ENCODE assay signal across 1 cellular context in the genomic region with DNA sequence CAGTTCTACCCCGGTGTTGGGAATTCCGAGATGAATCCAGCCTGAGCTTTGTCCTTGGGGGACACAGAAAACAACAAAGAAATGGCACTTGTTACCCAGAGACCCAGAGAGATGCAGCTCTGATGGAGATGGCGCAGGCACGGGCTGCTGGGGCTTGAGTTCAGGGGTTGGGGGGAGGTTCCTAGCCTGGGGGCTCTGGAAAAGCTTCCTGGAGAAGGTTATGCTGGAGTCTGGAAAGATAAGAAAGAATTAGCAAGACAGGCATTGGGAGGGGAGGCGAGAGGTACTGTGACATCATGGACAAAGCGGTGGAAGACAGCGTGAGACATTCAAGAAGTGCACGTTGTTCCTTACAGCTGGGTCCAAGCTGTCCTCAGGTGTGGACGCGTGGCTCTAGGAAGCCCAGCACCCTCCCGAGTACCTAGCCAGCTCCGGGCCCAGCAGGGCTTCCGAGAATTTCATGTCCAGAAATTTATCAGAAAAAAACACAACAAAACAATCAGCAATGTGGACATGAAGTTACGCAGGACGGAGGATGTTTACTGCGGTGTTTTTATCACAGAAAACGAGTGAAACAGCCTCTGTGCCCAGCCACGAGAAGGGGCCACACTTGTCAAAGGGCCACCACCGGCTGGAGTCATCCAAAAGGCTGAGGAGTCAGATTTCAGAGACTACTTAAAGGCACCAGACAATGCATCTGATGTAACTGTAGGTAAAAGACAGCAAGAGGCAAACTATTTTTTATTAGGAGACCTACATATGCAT.
A peak's percentile ranks its signal among the peaks of the same experiment; 100 is the strongest.
TF ChIP-seq lines count a peak whose summit lies in the region.

No MANE protein-coding gene starts in this region.

TF ChIP-seq in HEK293, 187 proteins besides CTCF, POLR2A, EP300 and RAD21:
- TF ChIP-seq REPIN1 (tag by site-specific recombination; IDR thresholded peaks at IDR 0.05; ENCODE audit: low read depth) (no peak), EGR2 (tag by site-specific recombination; IDR thresholded peaks at IDR 0.05; ENCODE audit: low read depth) (no peak), ZNF311 (tag by site-specific recombination; IDR thresholded peaks at IDR 0.05; ENCODE audit: borderline replicate concordance) (no peak), ZBTB8A (tag by site-specific recombination; IDR thresholded peaks at IDR 0.05) (peak; percentile 38; the same call in 1 of the 2 replicates)
- TF ChIP-seq, protein P1, sequence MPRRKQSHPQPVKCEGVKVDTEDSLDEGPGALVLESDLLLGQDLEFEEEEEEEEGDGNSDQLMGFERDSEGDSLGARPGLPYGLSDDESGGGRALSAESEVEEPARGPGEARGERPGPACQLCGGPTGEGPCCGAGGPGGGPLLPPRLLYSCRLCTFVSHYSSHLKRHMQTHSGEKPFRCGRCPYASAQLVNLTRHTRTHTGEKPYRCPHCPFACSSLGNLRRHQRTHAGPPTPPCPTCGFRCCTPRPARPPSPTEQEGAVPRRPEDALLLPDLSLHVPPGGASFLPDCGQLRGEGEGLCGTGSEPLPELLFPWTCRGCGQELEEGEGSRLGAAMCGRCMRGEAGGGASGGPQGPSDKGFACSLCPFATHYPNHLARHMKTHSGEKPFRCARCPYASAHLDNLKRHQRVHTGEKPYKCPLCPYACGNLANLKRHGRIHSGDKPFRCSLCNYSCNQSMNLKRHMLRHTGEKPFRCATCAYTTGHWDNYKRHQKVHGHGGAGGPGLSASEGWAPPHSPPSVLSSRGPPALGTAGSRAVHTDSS (tag by site-specific recombination; IDR thresholded peaks at IDR 0.05) = no peak
- TF ChIP-seq, protein P2, sequence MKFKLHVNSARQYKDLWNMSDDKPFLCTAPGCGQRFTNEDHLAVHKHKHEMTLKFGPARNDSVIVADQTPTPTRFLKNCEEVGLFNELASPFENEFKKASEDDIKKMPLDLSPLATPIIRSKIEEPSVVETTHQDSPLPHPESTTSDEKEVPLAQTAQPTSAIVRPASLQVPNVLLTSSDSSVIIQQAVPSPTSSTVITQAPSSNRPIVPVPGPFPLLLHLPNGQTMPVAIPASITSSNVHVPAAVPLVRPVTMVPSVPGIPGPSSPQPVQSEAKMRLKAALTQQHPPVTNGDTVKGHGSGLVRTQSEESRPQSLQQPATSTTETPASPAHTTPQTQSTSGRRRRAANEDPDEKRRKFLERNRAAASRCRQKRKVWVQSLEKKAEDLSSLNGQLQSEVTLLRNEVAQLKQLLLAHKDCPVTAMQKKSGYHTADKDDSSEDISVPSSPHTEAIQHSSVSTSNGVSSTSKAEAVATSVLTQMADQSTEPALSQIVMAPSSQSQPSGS (tag by site-specific recombination; IDR thresholded peaks at IDR 0.05; ENCODE audit: low read depth) = no peak; the same call in 1 of the 2 replicates
- TF ChIP-seq, protein P3, sequence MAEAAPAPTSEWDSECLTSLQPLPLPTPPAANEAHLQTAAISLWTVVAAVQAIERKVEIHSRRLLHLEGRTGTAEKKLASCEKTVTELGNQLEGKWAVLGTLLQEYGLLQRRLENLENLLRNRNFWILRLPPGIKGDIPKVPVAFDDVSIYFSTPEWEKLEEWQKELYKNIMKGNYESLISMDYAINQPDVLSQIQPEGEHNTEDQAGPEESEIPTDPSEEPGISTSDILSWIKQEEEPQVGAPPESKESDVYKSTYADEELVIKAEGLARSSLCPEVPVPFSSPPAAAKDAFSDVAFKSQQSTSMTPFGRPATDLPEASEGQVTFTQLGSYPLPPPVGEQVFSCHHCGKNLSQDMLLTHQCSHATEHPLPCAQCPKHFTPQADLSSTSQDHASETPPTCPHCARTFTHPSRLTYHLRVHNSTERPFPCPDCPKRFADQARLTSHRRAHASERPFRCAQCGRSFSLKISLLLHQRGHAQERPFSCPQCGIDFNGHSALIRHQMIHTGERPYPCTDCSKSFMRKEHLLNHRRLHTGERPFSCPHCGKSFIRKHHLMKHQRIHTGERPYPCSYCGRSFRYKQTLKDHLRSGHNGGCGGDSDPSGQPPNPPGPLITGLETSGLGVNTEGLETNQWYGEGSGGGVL (tag by site-specific recombination; IDR thresholded peaks at IDR 0.05) = no peak
